Comparison of ENCODE assay signal across 20 cellular contexts in genomic region chr6:11439017-11439420, GRCh38.
DNase-seq lines count a peak whose midpoint lies in the region; ATAC-seq and TF ChIP-seq lines count a peak whose summit lies in the region.
"Had no signal": no experiment of that assay in that cellular context is flagged by ENCODE, and none has a peak within 500 bp of the region (broad histone marks: within the 10 kb centered on the region; RNA-seq: fewer than 3 reads in every experiment).

No MANE protein-coding gene starts in this region.

- no peak for TF ChIP-seq POLR2A in heart left ventricle (IDR thresholded peaks at IDR 0.05)

- H3K4me1 Mint-ChIP-seq in activated naive CD8-positive, alpha-beta T cell treated with anti-CD3 and anti-CD28 coated beads, Interleukin-2, amount 10 ng/mL, durations not matched to agents 7 days and 5 days, result peaks cover 14% of the 10 kb centered on the region
- H3K4me1 Mint-ChIP-seq: T-helper 17 cell had no signal

- H3K36me3 ChIP-seq in heart left ventricle (no peaks in the 10 kb centered on the region), lower lobe of right lung (no peaks in the 10 kb centered on the region)
- no peaks in the 10 kb centered on the region for H3K36me3 ChIP-seq in effector memory CD4-positive, alpha-beta T cell (ENCODE audit: control insufficient read depth, insufficient read depth, low read length)
- H3K36me3 ChIP-seq: colonic mucosa had no signal

- H3K36me3 Mint-ChIP-seq in activated naive CD8-positive, alpha-beta T cell treated with anti-CD3 and anti-CD28 coated beads, Interleukin-2, amount 10 ng/mL, durations not matched to agents 7 days and 5 days, result peaks cover 4% of the 10 kb centered on the region
- H3K36me3 Mint-ChIP-seq: naive B cell had no signal

- intact Hi-C loops in heart left ventricle (cut with DNase I) (loop anchor here in 1 of 10 donors (5.0 kb wide), 1 partner anchor 207 kb away; the partner anchor contains the start of gene NEDD9), Right ventricle myocardium inferior (cut with DNase I) (no loop called here), lower lobe of right lung (cut with DNase I) (no loop called here)

- peak overlapping the region; percentile 26 for H3K4me3 Mint-ChIP-seq in activated naive CD8-positive, alpha-beta T cell treated with anti-CD3 and anti-CD28 coated beads, Interleukin-2, amount 10 ng/mL, durations not matched to agents 7 days and 5 days
- H3K4me3 Mint-ChIP-seq: activated CD4-positive, alpha-beta T cell treated with anti-CD3 and anti-CD28 coated beads, Interleukin-2, amount 10 ng/mL, durations not matched to agents 7 days and 5 days; T-helper 17 cell had no signal

- peaks cover 0 to 37% (median 6%) of the 10 kb centered on the region in 12 donors for H3K4me1 ChIP-seq in heart left ventricle
- H3K4me1 ChIP-seq in lower lobe of right lung, result peaks cover 40% of the 10 kb centered on the region
- H3K4me1 ChIP-seq in effector memory CD4-positive, alpha-beta T cell (ENCODE audit: control insufficient read depth, insufficient read depth, low read length, poor library complexity, severe bottlenecking), result no peaks in the 10 kb centered on the region
- H3K4me1 ChIP-seq: colonic mucosa had no signal

- peaks cover 10% of the 10 kb centered on the region for H3K9me3 Mint-ChIP-seq in activated naive CD8-positive, alpha-beta T cell treated with anti-CD3 and anti-CD28 coated beads, Interleukin-2, amount 10 ng/mL, durations not matched to agents 7 days and 5 days

- H3K9me3 ChIP-seq in heart left ventricle, result no peaks in the 10 kb centered on the region
- no peaks in the 10 kb centered on the region for H3K9me3 ChIP-seq in lower lobe of right lung
- H3K9me3 ChIP-seq in effector memory CD4-positive, alpha-beta T cell (ENCODE audit: control insufficient read depth, low read length), result no peaks in the 10 kb centered on the region
- H3K9me3 ChIP-seq: colonic mucosa, testis had no signal

- H3K4me3 ChIP-seq in heart left ventricle (no peak overlapping the region), lower lobe of right lung (no peak overlapping the region)
- H3K4me3 ChIP-seq in effector memory CD4-positive, alpha-beta T cell (ENCODE audit: insufficient read depth, low read depth, low read length, poor library complexity, severe bottlenecking), result no peak overlapping the region
- H3K4me3 ChIP-seq: colonic mucosa, K562, testis had no signal

- H3K27ac ChIP-seq in heart left ventricle, result peak overlapping the region in 9 of 12 donors; percentile 35 to 68 (median 58)
- H3K27ac ChIP-seq in lower lobe of right lung, result peak overlapping the region; percentile 14
- no peak overlapping the region for H3K27ac ChIP-seq in effector memory CD4-positive, alpha-beta T cell (ENCODE audit: insufficient read depth, low read length, poor library complexity, severe bottlenecking)
- no peak overlapping the region for H3K27ac ChIP-seq in caudate nucleus (ENCODE audit: low read depth, low read length)
- H3K27ac ChIP-seq: colonic mucosa, testis had no signal

- H3K27me3 Mint-ChIP-seq in activated naive CD8-positive, alpha-beta T cell treated with anti-CD3 and anti-CD28 coated beads, Interleukin-2, amount 10 ng/mL, durations not matched to agents 7 days and 5 days, result no peaks in the 10 kb centered on the region
- H3K27me3 Mint-ChIP-seq: naive B cell, T-helper 17 cell had no signal

- WGBS in heart left ventricle, 4 donors, result 38 to 49% (median 46%) methylated on average over 2 of the region's 2 CpGs

- no peak overlapping the region for H3K27ac Mint-ChIP-seq in activated naive CD8-positive, alpha-beta T cell treated with anti-CD3 and anti-CD28 coated beads, Interleukin-2, amount 10 ng/mL, durations not matched to agents 7 days and 5 days
- H3K27ac Mint-ChIP-seq: activated CD4-positive, alpha-beta T cell treated with anti-CD3 and anti-CD28 coated beads, Interleukin-2, amount 10 ng/mL, durations not matched to agents 7 days and 5 days; T-helper 17 cell had no signal

- peak in 3 of 4 donors; percentile 65 to 89 (median 77) for ATAC-seq in heart left ventricle
- no peak for ATAC-seq in Right ventricle myocardium inferior
- ATAC-seq in activated naive CD8-positive, alpha-beta T cell treated with anti-CD3 and anti-CD28 coated beads, Interleukin-2, amount 10 ng/mL, durations not matched to agents 7 days and 5 days (ENCODE audit: low read depth), result peak; percentile 39
- ATAC-seq in lower lobe of right lung, result peak; percentile 20 to 55
- no peak for ATAC-seq in GM21390 (IDR thresholded peaks at IDR 0.05; ENCODE audit: unreplicated experiment)
- ATAC-seq: K562, T-helper 17 cell had no signal

- TF ChIP-seq CTCF in heart left ventricle (IDR thresholded peaks at IDR 0.05), result no peak
- no peak for TF ChIP-seq CTCF in lower lobe of right lung (IDR thresholded peaks at IDR 0.05)

- POLR2A ChIA-PET in activated naive CD8-positive, alpha-beta T cell treated with anti-CD3 and anti-CD28 coated beads, Interleukin-2, amount 10 ng/mL, durations not matched to agents 7 days and 5 days (lab: Charles Lee), result no interaction called here

- no peak for DNase-seq in heart left ventricle
- no peak for DNase-seq in Right ventricle myocardium inferior (ENCODE audit: missing footprints)
- no peak for DNase-seq in activated naive CD8-positive, alpha-beta T cell treated with anti-CD3 and anti-CD28 coated beads, Interleukin-2, amount 10 ng/mL, durations not matched to agents 7 days and 5 days
- no peak for DNase-seq in lower lobe of right lung
- DNase-seq in NCI-H446 (lab: John Stamatoyannopoulos, UW), result no peak
- DNase-seq in effector memory CD4-positive, alpha-beta T cell, result no peak
- DNase-seq in caudate nucleus (lab: John Stamatoyannopoulos, UW), result no peak
- DNase-seq: activated CD4-positive, alpha-beta T cell treated with anti-CD3 and anti-CD28 coated beads, Interleukin-2, amount 10 ng/mL, durations not matched to agents 7 days and 5 days; activated T-cell treated with anti-CD3 and anti-CD28 coated beads, Interleukin-2, amount 50 U/mL, for 48 hours; anterior cingulate cortex; Calu3; colonic mucosa; erythroblast; kidney glomerular epithelial cell; naive B cell; NCI-H2029 treated with DMSO at 0.1 percent for 48 hours; T-helper 17 cell; testis had no signal

- H3K27me3 ChIP-seq in heart left ventricle, result no peaks in the 10 kb centered on the region
- no peaks in the 10 kb centered on the region for H3K27me3 ChIP-seq in lower lobe of right lung (ENCODE audit: low read depth)
- no peaks in the 10 kb centered on the region for H3K27me3 ChIP-seq in effector memory CD4-positive, alpha-beta T cell (replicated peaks; ENCODE audit: control insufficient read depth, insufficient read depth, low read length, poor library complexity, severe bottlenecking)
- H3K27me3 ChIP-seq: colonic mucosa, testis had no signal

Comparison
In these comparisons a context has a peak if more than half of its experiments do, and no peak if none do; other contexts are left out.
1. ATAC-seq: peak in heart left ventricle (3 of 4), activated naive CD8-positive, alpha-beta T cell treated with anti-CD3 and anti-CD28 coated beads, Interleukin-2, amount 10 ng/mL, durations not matched to agents 7 days and 5 days (single experiment) and lower lobe of right lung (2 of 2); none in Right ventricle myocardium inferior (single experiment) and GM21390 (single experiment).
2. H3K27ac ChIP-seq: peak in heart left ventricle (9 of 12) and lower lobe of right lung (single experiment); none in effector memory CD4-positive, alpha-beta T cell (single experiment) and caudate nucleus (single experiment).